8 cellular contexts compared by ENCODE assay signal in the genomic region with DNA sequence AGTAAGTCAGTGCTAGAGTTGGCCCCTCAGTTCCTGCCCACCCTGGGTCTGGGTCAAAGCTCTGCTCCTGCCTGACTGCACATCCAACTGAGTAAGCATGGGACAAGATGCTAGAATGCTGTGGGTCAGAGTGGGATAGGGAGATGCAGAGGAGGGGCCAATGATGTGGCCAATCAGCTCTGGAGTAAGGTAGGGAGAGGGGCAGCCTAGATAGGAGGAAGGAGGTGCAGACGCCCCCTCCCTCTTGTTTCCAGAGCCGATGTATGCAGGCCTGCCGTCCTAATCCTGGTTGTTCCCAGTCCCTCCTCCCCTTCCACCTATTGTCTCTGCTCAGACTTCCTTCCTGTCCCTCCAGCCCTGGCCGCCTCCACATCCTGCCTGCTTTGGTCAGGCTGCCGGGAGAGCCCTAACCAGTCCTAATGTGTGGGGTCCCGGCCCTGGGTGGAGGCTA. TPM values are rescaled to one million over a fixed set of nuclear protein-coding genes. Genes with fewer than 3 reads are reported as not detected.
A peak's percentile ranks its signal among the peaks of the same experiment; 100 is the strongest.
DNase-seq lines count a peak whose midpoint lies in the region; ATAC-seq and TF ChIP-seq lines count a peak whose summit lies in the region.

No MANE protein-coding gene starts in this region.

- H3K4me2 ChIP-seq in IMR-90 (ENCODE audit: low read depth, low read length): peak overlapping the region; percentile 82

- H4K20me1 ChIP-seq in IMR-90 (ENCODE audit: insufficient read depth, low read length): no peaks in the 10 kb centered on the region

- H3K9me1 ChIP-seq in IMR-90 (ENCODE audit: insufficient read depth, low read length): peaks cover 21% of the 10 kb centered on the region

- H2BK15ac ChIP-seq in IMR-90 (ENCODE audit: low read depth, low read length): peak overlapping the region; percentile 81; the same call in 2 of the 3 replicates

- no peak for TF ChIP-seq RAD21 in IMR-90 (IDR thresholded peaks at IDR 0.05; ENCODE audit: low read length)

- H4K5ac ChIP-seq in IMR-90 (ENCODE audit: low read depth, low read length): peak overlapping the region; percentile 91

- H2AFZ ChIP-seq in IMR-90 (replicated peaks; ENCODE audit: low read length, poor library complexity): peak overlapping the region; percentile 85

- H2AK9ac ChIP-seq in IMR-90 (replicated peaks; ENCODE audit: low read depth, low read length, poor library complexity): peak overlapping the region; percentile 99

- peak; percentile 41 for DNase-seq in IMR-90
- no peak for DNase-seq in astrocyte of the cerebellum (ENCODE audit: low read depth)
- no peak for DNase-seq in thoracic aorta (ENCODE audit: low spot score)
- DNase-seq in HuH-7.5 (ENCODE audit: low spot score): no peak
- no peak for DNase-seq in NCI-H1105 (lab: John Stamatoyannopoulos, UW)
- DNase-seq in cerebellum (ENCODE audit: low spot score): no peak

- H2AK5ac ChIP-seq in IMR-90 (ENCODE audit: low read depth, low read length): peak overlapping the region; percentile 95

- H3K4ac ChIP-seq in IMR-90 (ENCODE audit: low read depth, low read length): peak overlapping the region; percentile 97

- CTCF ChIA-PET in IMR-90 (lab: Yijun Ruan, JAX): interaction anchor here (1.0 to 1.3 kb wide), 3 partner anchors 11 to 89 kb away, joined by 3 to 4 read pairs (median 3); no protein-coding TSS in a partner anchor

- H3K14ac ChIP-seq in IMR-90 (replicated peaks; ENCODE audit: low read depth, low read length): peak overlapping the region; percentile 100

- TF ChIP-seq POLR2A in IMR-90 (IDR thresholded peaks at IDR 0.05; ENCODE audit: low read depth, low read length): no peak

- POLR2A ChIA-PET in IMR-90 (lab: Charles Lee; ENCODE audit: unreplicated experiment): no interaction called here

- H2BK120ac ChIP-seq in IMR-90 (ENCODE audit: low read depth, low read length): peak overlapping the region; percentile 94; the same call in 1 of the 2 replicates

- no CpG with 5 or more reads among the region's 6 CpGs for WGBS in IMR-90 (ENCODE audit: extremely low coverage in 2 of 2, insufficient read length in 1 of 2), 2 experiments

- peak overlapping the region; percentile 86 for H3K56ac ChIP-seq in IMR-90 (ENCODE audit: extremely low read depth, insufficient read depth, low read length)

- no TSS peak for BruUV-seq in IMR-90 (replicated peaks; lab: Mats Ljungman, UMichigan)

- H2BK5ac ChIP-seq in IMR-90 (ENCODE audit: low read depth, low read length, poor library complexity, severe bottlenecking): peak overlapping the region; percentile 87

- in situ Hi-C loops in IMR-90 (cut with MboI; ENCODE audit: low sequenced_read_pairs): loop anchor here (25.0 kb wide), 1 partner anchor 432 kb away; a partner anchor contains a TSS
- in situ Hi-C loops in astrocyte of the cerebellum (cut with HindIII; ENCODE audit: low sequenced_read_pairs): loop anchor here (5.0 kb wide), 1 partner anchor 52 kb away; no protein-coding TSS in a partner anchor

- peak overlapping the region; percentile 75 for H2BK20ac ChIP-seq in IMR-90 (ENCODE audit: low read depth, low read length)

- dilution Hi-C loops in IMR-90 (cut with HindIII; ENCODE audit: low sequenced_read_pairs, unreplicated experiment): no loop called here

- H4K8ac ChIP-seq in IMR-90 (ENCODE audit: low read depth in 2 of 2, low read length in 2 of 2): peak overlapping the region; percentile 96 to 97

- H3K23ac ChIP-seq in IMR-90 (ENCODE audit: low read depth, low read length): peak overlapping the region; percentile 99

- H3K4me1 ChIP-seq in IMR-90 (ENCODE audit: control insufficient read depth, insufficient read depth, low read length): peaks cover 18% of the 10 kb centered on the region
- peaks cover 24% of the 10 kb centered on the region for H3K4me1 ChIP-seq in iPS-20b (ENCODE audit: insufficient read depth, low read length)
- H3K4me1 ChIP-seq in thoracic aorta (ENCODE audit: control insufficient read depth in 1 of 2, low read depth in 2 of 2): peaks cover 4 to 31% of the 10 kb centered on the region in 2 donors

- ATAC-seq in IMR-90 (ENCODE audit: low read depth) (peak; percentile 5; the same call in 1 of the 2 replicates), thoracic aorta (ENCODE audit: insufficient number of reproducible peaks, low FRiP score, low read depth) (no peak), HG02798 (IDR thresholded peaks at IDR 0.05; ENCODE audit: poor library complexity, unreplicated experiment) (no peak)

- no peak overlapping the region for H3K4me3 ChIP-seq in IMR-90 (ENCODE audit: insufficient read depth, low read depth, low read length)
- peak overlapping the region; percentile 32 for H3K4me3 ChIP-seq in astrocyte of the cerebellum (ENCODE audit: low read depth, low read length)
- peak overlapping the region; percentile 90 for H3K4me3 ChIP-seq in iPS-20b (ENCODE audit: low read length)
- H3K4me3 ChIP-seq in thoracic aorta: peak overlapping the region; percentile 68

- H3K9ac ChIP-seq in IMR-90 (ENCODE audit: low read depth, low read length) (peak overlapping the region; percentile 73), iPS-20b (ENCODE audit: low read depth, low read length) (peak overlapping the region; percentile 92; the same call in 1 of the 2 replicates)

- H3K36me3 ChIP-seq in IMR-90 (ENCODE audit: control insufficient read depth, insufficient read depth, low read length): peaks cover 5% of the 10 kb centered on the region
- peaks cover 34% of the 10 kb centered on the region for H3K36me3 ChIP-seq in iPS-20b (ENCODE audit: insufficient read depth, low read depth, low read length)
- no peaks in the 10 kb centered on the region for H3K36me3 ChIP-seq in thoracic aorta

- H3K9me3 ChIP-seq in IMR-90 (ENCODE audit: control insufficient read depth, insufficient read depth, low read length) (no peaks in the 10 kb centered on the region), iPS-20b (ENCODE audit: insufficient read depth, low read depth, low read length) (no peaks in the 10 kb centered on the region), thoracic aorta (no peaks in the 10 kb centered on the region)

- peak overlapping the region; percentile 80 for H4K91ac ChIP-seq in IMR-90 (ENCODE audit: insufficient read depth, low read depth, low read length)

- peak overlapping the region; percentile 59; the same call in 1 of the 2 replicates for H3K18ac ChIP-seq in IMR-90 (ENCODE audit: low read depth, low read length)

- peaks cover 12 to 25% of the 10 kb centered on the region in 2 experiments for H3K79me1 ChIP-seq in IMR-90 (ENCODE audit: low read depth in 1 of 2, low read length in 2 of 2)

- H3K27me3 ChIP-seq in IMR-90 (ENCODE audit: control insufficient read depth, insufficient read depth, low read length) (no peaks in the 10 kb centered on the region), iPS-20b (ENCODE audit: insufficient read depth, low read length) (no peaks in the 10 kb centered on the region), thoracic aorta (replicated peaks; ENCODE audit: insufficient read depth) (no peaks in the 10 kb centered on the region)

- intact Hi-C loops in IMR-90 (cut with micrococcal nuclease): no loop called here

- H3K27ac ChIP-seq in IMR-90 (ENCODE audit: insufficient read depth, low read length): peak overlapping the region; percentile 56; the same call in 1 of the 2 replicates
- H3K27ac ChIP-seq in iPS-20b (ENCODE audit: low read length): peak overlapping the region; percentile 98
- H3K27ac ChIP-seq in thoracic aorta: peak overlapping the region; percentile 39 to 71

- no peak for TF ChIP-seq CTCF in IMR-90 (conservative IDR thresholded peaks at IDR 0.05; ENCODE audit: low read depth, low read length)
- no peak for TF ChIP-seq CTCF in astrocyte of the cerebellum (IDR thresholded peaks at IDR 0.05; ENCODE audit: low read depth, low read length, missing control alignments)
- TF ChIP-seq CTCF in thoracic aorta (IDR thresholded peaks at IDR 0.05): no peak

TF ChIP-seq in IMR-90, 13 proteins besides CTCF, POLR2A, EP300 and RAD21 (continues in another document):
- TF ChIP-seq SMC3 (IDR thresholded peaks at IDR 0.05; ENCODE audit: low read depth, low read length) (no peak), NFE2L2 (IDR thresholded peaks at IDR 0.05; ENCODE audit: low read depth, low read length) (no peak), RCOR1 (IDR thresholded peaks at IDR 0.05; ENCODE audit: insufficient replicate concordance, low read length) (no peak), FOS (IDR thresholded peaks at IDR 0.05; ENCODE audit: low read depth, low read length) (no peak), MAZ (IDR thresholded peaks at IDR 0.05; ENCODE audit: borderline replicate concordance, low read depth, low read length) (no peak), CEBPB (IDR thresholded peaks at IDR 0.05; ENCODE audit: low read depth, low read length) (no peak), RFX5 (IDR thresholded peaks at IDR 0.05; ENCODE audit: low read depth, low read length) (no peak)
- TF ChIP-seq, protein P1, sequence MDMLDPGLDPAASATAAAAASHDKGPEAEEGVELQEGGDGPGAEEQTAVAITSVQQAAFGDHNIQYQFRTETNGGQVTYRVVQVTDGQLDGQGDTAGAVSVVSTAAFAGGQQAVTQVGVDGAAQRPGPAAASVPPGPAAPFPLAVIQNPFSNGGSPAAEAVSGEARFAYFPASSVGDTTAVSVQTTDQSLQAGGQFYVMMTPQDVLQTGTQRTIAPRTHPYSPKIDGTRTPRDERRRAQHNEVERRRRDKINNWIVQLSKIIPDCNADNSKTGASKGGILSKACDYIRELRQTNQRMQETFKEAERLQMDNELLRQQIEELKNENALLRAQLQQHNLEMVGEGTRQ (IDR thresholded peaks at IDR 0.05; ENCODE audit: low read depth, low read length): no peak

RNA-seq across cellular contexts. Expression of a gene that starts 1.3 kb away (rescaled TPM):
- total RNA-seq in IMR-90 (2012; rRNA removed): 1.4 and 2.2 TPM in 2 replicates
- polyA plus RNA-seq in IMR-90 (2012; rRNA removed): 6.6 and 6.9 TPM in 2 replicates
- polyA plus RNA-seq in IMR-90 (2012; cell fraction: cytosol; rRNA removed): 3.8 and 4.4 TPM in 2 replicates
- 24.9 and 36.4 TPM in 2 replicates for polyA plus RNA-seq in IMR-90 (2012; cell fraction: nucleus; rRNA removed; ENCODE audit: low replicate concordance)
- 10 to 100 TPM; 15.0 to 16.2 TPM for total RNA-seq in thoracic aorta
- total RNA-seq in cerebellum: 5.4 TPM

RNA-seq across cellular contexts. Expression of a gene that starts 29.6 kb away (rescaled TPM):
- total RNA-seq in IMR-90 (2012; rRNA removed): 32.8 and 33.2 TPM in 2 replicates
- polyA plus RNA-seq in IMR-90 (2012; rRNA removed): 58.7 and 62.1 TPM in 2 replicates
- 28.5 and 58.9 TPM in 2 replicates for polyA plus RNA-seq in IMR-90 (2012; cell fraction: cytosol; rRNA removed)
- polyA plus RNA-seq in IMR-90 (2012; cell fraction: nucleus; rRNA removed; ENCODE audit: low replicate concordance): 598 and 798 TPM in 2 replicates
- total RNA-seq in thoracic aorta: 10 to 100 TPM; 42.6 to 47.0 TPM
- 4.2 TPM for total RNA-seq in cerebellum

RNA-seq across cellular contexts. Expression of a gene that starts 44.0 kb away (rescaled TPM):
- total RNA-seq in IMR-90 (2012; rRNA removed) (2.2 TPM in 2 replicates), thoracic aorta (1 to 10 TPM; 1.6 to 3.2 TPM), cerebellum (8.0 TPM)
- polyA plus RNA-seq in IMR-90 (2012; rRNA removed): 7.6 and 9.1 TPM in 2 replicates
- polyA plus RNA-seq in IMR-90 (2012; cell fraction: cytosol; rRNA removed): 6.7 and 7.8 TPM in 2 replicates
- polyA plus RNA-seq in IMR-90 (2012; cell fraction: nucleus; rRNA removed; ENCODE audit: low replicate concordance): 18.2 and 44.0 TPM in 2 replicates

RNA-seq across cellular contexts. Expression of a gene that starts 44.1 kb away (rescaled TPM):
- total RNA-seq in IMR-90 (2012; rRNA removed) (71.7 and 84.2 TPM in 2 replicates), thoracic aorta (10 to 100 TPM; 53.5 to 56.2 TPM), cerebellum (56.3 TPM)
- polyA plus RNA-seq in IMR-90 (2012; rRNA removed): 78.6 and 89.7 TPM in 2 replicates
- 46.2 and 62.2 TPM in 2 replicates for polyA plus RNA-seq in IMR-90 (2012; cell fraction: cytosol; rRNA removed)
- 123 and 229 TPM in 2 replicates for polyA plus RNA-seq in IMR-90 (2012; cell fraction: nucleus; rRNA removed; ENCODE audit: low replicate concordance)
